In genomic region chr4:145107126-145107525, GRCh38 we compare ENCODE assay signal across 19 cellular contexts.
"Had no signal": no experiment of that assay in that cellular context is flagged by ENCODE, and none has a peak within 500 bp of the region (broad histone marks: within the 10 kb centered on the region; RNA-seq: fewer than 3 reads in every experiment).

No MANE protein-coding gene starts in this region.

- H3K27ac ChIP-seq: coronary artery, foreskin keratinocyte, lower lobe of right lung, transverse colon had no signal

- H3K9me3 Mint-ChIP-seq: activated naive CD8-positive, alpha-beta T cell treated with anti-CD3 and anti-CD28 coated beads, Interleukin-2, amount 10 ng/mL, durations not matched to agents 7 days and 5 days; activated T-helper 2 cell treated with anti-CD3 and anti-CD28 coated beads, Interferon-gamma antibody, Interleukin-2, Interleukin-4, amounts not matched to agents 10 μg/mL and 5 μg/mL and 100 μg/mL, durations not matched to agents 14 hours and 24 hours and 36 hours; naive thymus-derived CD4-positive, alpha-beta T cell; neural crest cell; stimulated activated memory B cell treated with anti-CD40 and anti-IgM and Interleukin-4, amounts not matched to agents 10 μg/mL and 1 μg/mL and 100 μg/mL, for 72 hours had no signal

- DNase-seq: activated CD4-positive, alpha-beta T cell treated with anti-CD3 and anti-CD28 coated beads for 1 hour; activated CD4-positive, alpha-beta T cell treated with anti-CD3 and anti-CD28 coated beads, Interleukin-2, amount 50 U/mL, for 1 hour; activated naive CD4-positive, alpha-beta T cell; activated naive CD8-positive, alpha-beta T cell treated with anti-CD3 and anti-CD28 coated beads, Interleukin-2, amount 10 ng/mL, durations not matched to agents 7 days and 5 days; amygdala; foreskin keratinocyte; lower lobe of right lung; naive thymus-derived CD4-positive, alpha-beta T cell; occipital lobe; small intestine; stimulated activated CD4-positive, alpha-beta T cell treated with anti-CD3 and anti-CD28 coated beads, Interleukin-15, amount 100 ng/mL, for 24 hours; T-helper 9 cell; transverse colon had no signal

- H3K27me3 ChIP-seq: foreskin keratinocyte, transverse colon had no signal

- ATAC-seq: foreskin keratinocyte; left lobe of liver; lower lobe of right lung; naive thymus-derived CD4-positive, alpha-beta T cell; sciatic nerve; stimulated activated memory B cell treated with anti-CD40 and anti-IgM and Interleukin-4, amounts not matched to agents 10 μg/mL and 1 μg/mL and 100 μg/mL, for 72 hours had no signal

- H3K9me3 ChIP-seq: lower lobe of right lung, transverse colon had no signal

- H3K4me1 Mint-ChIP-seq: neural crest cell had no signal

- H3K4me3 ChIP-seq: coronary artery, lower lobe of right lung, transverse colon had no signal

- H3K4me1 ChIP-seq: foreskin keratinocyte, lower lobe of right lung had no signal

- H3K27ac Mint-ChIP-seq: activated naive CD8-positive, alpha-beta T cell treated with anti-CD3 and anti-CD28 coated beads, Interleukin-2, amount 10 ng/mL, durations not matched to agents 7 days and 5 days; activated T-helper 2 cell treated with anti-CD3 and anti-CD28 coated beads, Interferon-gamma antibody, Interleukin-2, Interleukin-4, amounts not matched to agents 10 μg/mL and 5 μg/mL and 100 μg/mL, durations not matched to agents 14 hours and 24 hours and 36 hours; stimulated activated memory B cell treated with anti-CD40 and anti-IgM and Interleukin-4, amounts not matched to agents 10 μg/mL and 1 μg/mL and 100 μg/mL, for 72 hours had no signal

- H3K27me3 Mint-ChIP-seq: activated naive CD8-positive, alpha-beta T cell treated with anti-CD3 and anti-CD28 coated beads, Interleukin-2, amount 10 ng/mL, durations not matched to agents 7 days and 5 days; naive thymus-derived CD4-positive, alpha-beta T cell; stimulated activated memory B cell treated with anti-CD40 and anti-IgM and Interleukin-4, amounts not matched to agents 10 μg/mL and 1 μg/mL and 100 μg/mL, for 72 hours had no signal

- H3K4me3 Mint-ChIP-seq: activated naive CD8-positive, alpha-beta T cell treated with anti-CD3 and anti-CD28 coated beads, Interleukin-2, amount 10 ng/mL, durations not matched to agents 7 days and 5 days; naive thymus-derived CD4-positive, alpha-beta T cell; neural crest cell; stimulated activated memory B cell treated with anti-CD40 and anti-IgM and Interleukin-4, amounts not matched to agents 10 μg/mL and 1 μg/mL and 100 μg/mL, for 72 hours had no signal
